Comparison of ENCODE assay signal across 10 cellular contexts in the genomic region with DNA sequence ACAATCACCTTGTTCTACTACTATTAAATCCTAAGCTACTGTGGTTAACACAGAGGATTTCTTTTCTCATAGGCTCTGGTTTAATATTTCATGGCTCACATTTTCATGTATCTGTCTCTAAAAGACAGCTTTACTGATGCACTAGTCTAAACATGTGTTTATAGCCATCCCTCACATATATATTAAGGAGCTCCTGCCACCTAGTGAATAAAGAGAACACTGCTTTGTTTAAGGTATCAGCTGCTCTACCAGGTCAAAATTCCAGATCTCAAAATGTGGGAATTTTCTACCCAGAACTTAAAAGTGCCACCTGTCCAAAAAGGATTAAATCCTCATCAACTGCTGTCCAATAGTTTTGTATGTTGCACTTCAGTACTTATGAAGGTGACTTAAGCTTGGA.
DNase-seq lines count a peak whose midpoint lies in the region; ATAC-seq, FAIRE-seq and TF ChIP-seq lines count a peak whose summit lies in the region.
"Had no signal": no experiment of that assay in that cellular context is flagged by ENCODE, and none has a peak within 500 bp of the region (broad histone marks: within the 10 kb centered on the region; RNA-seq: fewer than 3 reads in every experiment).

No MANE protein-coding gene starts in this region.

- H3K27me3 ChIP-seq in breast epithelium (peaks cover 0 to 6% of the 10 kb centered on the region in 2 donors), right cardiac atrium (ENCODE audit: control insufficient read depth, insufficient read depth) (no peaks in the 10 kb centered on the region)

- ATAC-seq in right cardiac atrium, result no peak

- TF ChIP-seq POLR2A in breast epithelium (IDR thresholded peaks at IDR 0.05), result no peak

- CTCF ChIA-PET in MCF 10A (lab: Yijun Ruan, JAX), result interaction anchor here (0.5 to 4.7 kb wide), 30 partner anchors 9 to 1695 kb away, joined by 3 to 79 read pairs (median 4); no protein-coding TSS in a partner anchor

- no peaks in the 10 kb centered on the region for H3K27me3 Mint-ChIP-seq in MCF 10A (ENCODE audit: insufficient read depth, unreplicated experiment)

- H3K9me3 ChIP-seq in breast epithelium (no peaks in the 10 kb centered on the region), right cardiac atrium (ENCODE audit: control insufficient read depth, low read length) (no peaks in the 10 kb centered on the region)

- no TSS peak for BruUV-seq in MCF 10A (replicated peaks; lab: Mats Ljungman, UMichigan)

- TF ChIP-seq CTCF in MCF 10A (IDR thresholded peaks at IDR 0.05; ENCODE audit: unreplicated experiment) (peak; percentile 30), breast epithelium (IDR thresholded peaks at IDR 0.05) (no peak), epithelial cell of esophagus (IDR thresholded peaks at IDR 0.05; ENCODE audit: insufficient read depth, low read depth, low read length, missing control alignments) (peak; percentile 31)

- no peaks in the 10 kb centered on the region for H3K36me3 ChIP-seq in breast epithelium

- FAIRE-seq in urothelium cell line (lab: Jason Lieb, UNC), result no peak

- H3K4me1 Mint-ChIP-seq in MCF 10A (ENCODE audit: insufficient read depth, unreplicated experiment), result no peaks in the 10 kb centered on the region
- H3K4me1 Mint-ChIP-seq: CD14-positive monocyte had no signal

- intact Hi-C loops in MCF 10A (cut with micrococcal nuclease), result loop anchor here (1.0 to 10.0 kb wide), 5 partner anchors 524 to 1611 kb away; no protein-coding TSS in a partner anchor
- intact Hi-C loops in breast epithelium (cut with DNase I; ENCODE audit: low total_unique reads), result no loop called here
- intact Hi-C loops in right cardiac atrium (cut with DNase I), result no loop called here

- POLR2A ChIA-PET in MCF 10A (lab: Yijun Ruan, JAX), result interaction anchor here (0.5 to 2.5 kb wide), 3 partner anchors 74 to 725 kb away, joined by 3 to 15 read pairs (median 14); no protein-coding TSS in a partner anchor

- peaks cover 8% of the 10 kb centered on the region for H3K9me3 Mint-ChIP-seq in MCF 10A (ENCODE audit: unreplicated experiment)

- H3K27ac Mint-ChIP-seq in MCF 10A (ENCODE audit: low read depth, unreplicated experiment), result no peak overlapping the region
- H3K27ac Mint-ChIP-seq: CD14-positive monocyte had no signal

- H3K27ac ChIP-seq in breast epithelium (no peak overlapping the region), right cardiac atrium (ENCODE audit: low read length) (no peak overlapping the region)
- H3K27ac ChIP-seq: dorsolateral prefrontal cortex had no signal

- no peaks in the 10 kb centered on the region for H3K36me3 Mint-ChIP-seq in MCF 10A (ENCODE audit: insufficient read depth, unreplicated experiment)
- H3K36me3 Mint-ChIP-seq: CD14-positive monocyte had no signal

- H3K4me3 Mint-ChIP-seq in MCF 10A (ENCODE audit: unreplicated experiment), result no peak overlapping the region
- H3K4me3 Mint-ChIP-seq: CD14-positive monocyte had no signal

- peak; percentile 43 for DNase-seq in MCF 10A (ENCODE audit: unreplicated experiment)
- DNase-seq in breast epithelium (ENCODE audit: low spot score in 2 of 2), result no peak
- peak; percentile 32 for DNase-seq in NCI-H524 treated with DMSO at 0.1 percent for 48 hours (lab: John Stamatoyannopoulos, UW)
- peak; percentile 30 for DNase-seq in epithelial cell of esophagus (ENCODE audit: low read depth)
- peak; percentile 1 for DNase-seq in urothelium cell line (ENCODE audit: low spot score)
- no peak for DNase-seq in NK-92 (lab: John Stamatoyannopoulos, UW; ENCODE audit: unreplicated experiment)
- DNase-seq in right cardiac atrium, result no peak
- no peak for DNase-seq in NCI-H1048 (lab: John Stamatoyannopoulos, UW)
- DNase-seq: dorsolateral prefrontal cortex had no signal

- H3K4me3 ChIP-seq in breast epithelium (no peak overlapping the region), epithelial cell of esophagus (ENCODE audit: low read length) (no peak overlapping the region), right cardiac atrium (ENCODE audit: low read length) (no peak overlapping the region)
- H3K4me3 ChIP-seq: dorsolateral prefrontal cortex had no signal

- H3K4me1 ChIP-seq in breast epithelium (no peaks in the 10 kb centered on the region), right cardiac atrium (ENCODE audit: control insufficient read depth, insufficient read depth, low read length) (no peaks in the 10 kb centered on the region)

Comparison
In these comparisons a context has a peak if more than half of its experiments do, and no peak if none do; other contexts are left out.
1. DNase-seq: peak in MCF 10A (single experiment), NCI-H524 treated with DMSO at 0.1 percent for 48 hours (single experiment), epithelial cell of esophagus (single experiment) and urothelium cell line (single experiment); none in breast epithelium (0 of 2), NK-92 (single experiment), right cardiac atrium (0 of 3) and NCI-H1048 (single experiment).
2. CTCF ChIP-seq: peak in MCF 10A (single experiment) and epithelial cell of esophagus (single experiment); none in breast epithelium (0 of 3).